24 cellular contexts compared by ENCODE assay signal in genomic region chrX:13044441-13044840, GRCh38. TPM values are rescaled to one million over a fixed set of nuclear protein-coding genes. Genes with fewer than 3 reads are reported as not detected.
DNase-seq lines count a peak whose midpoint lies in the region; ATAC-seq, FAIRE-seq and TF ChIP-seq lines count a peak whose summit lies in the region.
"Had no signal": no experiment of that assay in that cellular context is flagged by ENCODE, and none has a peak within 500 bp of the region (broad histone marks: within the 10 kb centered on the region; RNA-seq: fewer than 3 reads in every experiment).

FAM9C (minus strand) TSS chrX:13044620; CDS start chrX:13043789, 831 bp downstream.

- no peak within 1 kb of the TSS for H3K4me3 Mint-ChIP-seq in WTC11
- H3K4me3 Mint-ChIP-seq: CD14-positive monocyte; CD8-positive, alpha-beta T cell; HFFc6 had no signal

- H2BK120ac ChIP-seq in neuronal stem cell (ENCODE audit: low read depth, low read length) = no peak within 1 kb of the TSS

- no peaks in the 10 kb centered on the region for H3K79me1 ChIP-seq in neuronal stem cell (ENCODE audit: low read depth, low read length)

- H3K9me3 ChIP-seq in SK-N-SH (no peaks in the 10 kb centered on the region), neuronal stem cell (replicated peaks in 1 of 2; ENCODE audit: control insufficient read depth in 2 of 2, insufficient read depth in 1 of 2, low read depth in 1 of 2, low read length in 2 of 2) (no peaks in the 10 kb centered on the region), kidney (ENCODE audit: control insufficient read depth in 1 of 2, low read length in 2 of 2) (no peaks in the 10 kb centered on the region)

- no peaks in the 10 kb centered on the region for H3K36me3 Mint-ChIP-seq in WTC11
- H3K36me3 Mint-ChIP-seq: CD14-positive monocyte; CD8-positive, alpha-beta T cell had no signal

- H3K79me2 ChIP-seq in SK-N-SH (ENCODE audit: insufficient read depth) = no peaks in the 10 kb centered on the region

- ATAC-seq in SK-N-SH treated with all-trans-retinoic acid at 6 μM for 48 hours = no peak
- no peak for ATAC-seq in WTC11
- ATAC-seq: CD8-positive, alpha-beta T cell had no signal

- no peak within 1 kb of the TSS for H2BK15ac ChIP-seq in neuronal stem cell (ENCODE audit: low read length)

- no peaks in the 10 kb centered on the region for H4K20me1 ChIP-seq in SK-N-SH (ENCODE audit: insufficient read depth)

- H2AK5ac ChIP-seq in neuronal stem cell (ENCODE audit: low read depth, low read length) = peak within 1 kb of the TSS; percentile 70

- H2AFZ ChIP-seq in SK-N-SH (ENCODE audit: low read depth) (no peak within 1 kb of the TSS), neuronal stem cell (ENCODE audit: low read length) (peak within 1 kb of the TSS; percentile 17)

- H3K27me3 Mint-ChIP-seq in WTC11 (ENCODE audit: low read depth) = no peaks in the 10 kb centered on the region

- H3K27ac Mint-ChIP-seq in WTC11 = no peak within 1 kb of the TSS
- H3K27ac Mint-ChIP-seq: CD8-positive, alpha-beta T cell; HFFc6 had no signal

- H3F3A ChIP-seq in SK-N-SH (replicated peaks; ENCODE audit: insufficient read depth) = peaks cover 8% of the 10 kb centered on the region

- FAIRE-seq in kidney (lab: Jason Lieb, UNC) = no peak
- FAIRE-seq: D721Med, G401.6, GM12891, H1 had no signal

- H3K4ac ChIP-seq in neuronal stem cell (ENCODE audit: low read length) = no peak within 1 kb of the TSS

- no peak for TF ChIP-seq CTCF in SK-N-SH (IDR thresholded peaks at IDR 0.05)
- TF ChIP-seq CTCF in HL-60 (IDR thresholded peaks at IDR 0.05; ENCODE audit: insufficient read depth, low read length) = no peak
- no peak for TF ChIP-seq CTCF in WTC11 (IDR thresholded peaks at IDR 0.05)
- TF ChIP-seq CTCF in kidney (IDR thresholded peaks at IDR 0.05; ENCODE audit: borderline replicate concordance, extremely low read depth, insufficient read depth) = no peak

- peaks cover 8% of the 10 kb centered on the region for H3K4me1 Mint-ChIP-seq in WTC11

- no peak within 1 kb of the TSS for H3K14ac ChIP-seq in neuronal stem cell (ENCODE audit: low read length)

- peak within 1 kb of the TSS; percentile 48 for H3K18ac ChIP-seq in neuronal stem cell (ENCODE audit: low read length)

- H3K4me3 ChIP-seq in SK-N-SH (ENCODE audit: low read depth in 2 of 2, low read length in 1 of 2) = no peak within 1 kb of the TSS
- no peak within 1 kb of the TSS for H3K4me3 ChIP-seq in HL-60 (replicated peaks; ENCODE audit: insufficient read depth, low read length)
- H3K4me3 ChIP-seq in neuronal stem cell (ENCODE audit: low read length in 2 of 2) = no peak within 1 kb of the TSS
- H3K4me3 ChIP-seq in kidney (ENCODE audit: low read length in 2 of 2) = no peak within 1 kb of the TSS

- POLR2A ChIA-PET in SK-N-SH (lab: Yijun Ruan, JAX) = no interaction called here
- POLR2A ChIA-PET in WTC11 (lab: Charles Lee) = no interaction called here

- no peak within 1 kb of the TSS for H3K9ac ChIP-seq in SK-N-SH
- no peak within 1 kb of the TSS for H3K9ac ChIP-seq in neuronal stem cell (ENCODE audit: low read depth, low read length, poor library complexity)
- H3K9ac ChIP-seq in kidney (ENCODE audit: low read length in 2 of 2) = no peak within 1 kb of the TSS

- no peak within 1 kb of the TSS for H3K27ac ChIP-seq in SK-N-SH (ENCODE audit: low read depth in 2 of 2, low read length in 1 of 2)
- peak within 1 kb of the TSS; percentile 64; the same call in 1 of the 2 replicates for H3K27ac ChIP-seq in HL-60 (replicated peaks)
- no peak within 1 kb of the TSS for H3K27ac ChIP-seq in neuronal stem cell (replicated peaks; ENCODE audit: low read length)
- H3K27ac ChIP-seq in kidney (ENCODE audit: low read depth in 2 of 2, low read length in 2 of 2) = no peak within 1 kb of the TSS
- H3K27ac ChIP-seq: 22Rv1 had no signal

- intact Hi-C loops in kidney (cut with DNase I) (no loop called here), head of caudate nucleus (cut with DNase I) (no loop called here)

- H2BK5ac ChIP-seq in neuronal stem cell (ENCODE audit: low read length) = no peak within 1 kb of the TSS

- H3K4me2 ChIP-seq in SK-N-SH (no peak within 1 kb of the TSS), neuronal stem cell (ENCODE audit: insufficient read depth, low read length, poor library complexity, severe bottlenecking) (no peak within 1 kb of the TSS)

- TF ChIP-seq RAD21 in SK-N-SH (IDR thresholded peaks at IDR 0.05; ENCODE audit: low read length) = no peak

- H3K23ac ChIP-seq in neuronal stem cell (ENCODE audit: low read depth, low read length, poor library complexity) = no peak within 1 kb of the TSS

- H4K8ac ChIP-seq in neuronal stem cell (ENCODE audit: low read depth, low read length) = peak within 1 kb of the TSS; percentile 43

- DNase-seq in SK-N-SH = peak; percentile 12
- DNase-seq in HL-60 (ENCODE audit: low read depth in 1 of 2, low spot score in 1 of 2) = no peak
- no peak for DNase-seq in WTC11 (ENCODE audit: low spot score)
- no peak for DNase-seq in neuronal stem cell (ENCODE audit: low spot score)
- no peak for DNase-seq in kidney
- DNase-seq in activated CD8-positive, alpha-beta memory T cell treated with anti-CD3 and anti-CD28 coated beads for 24 hours = no peak
- no peak for DNase-seq in head of caudate nucleus
- DNase-seq: CD8-positive, alpha-beta T cell; COR-L47; DMS153; DMS79 treated with DMSO at 0.1 percent for 48 hours; EL; HCEC 1CT; HFFc6 had no signal

- H3K4me1 ChIP-seq in SK-N-SH (ENCODE audit: control insufficient read depth in 1 of 2, insufficient read depth in 2 of 2, low read depth in 1 of 2, low read length in 1 of 2) = peaks cover 0 to 7% of the 10 kb centered on the region in 2 experiments; a peak in 1 of 4 replicates
- no peaks in the 10 kb centered on the region for H3K4me1 ChIP-seq in neuronal stem cell (ENCODE audit: control insufficient read depth in 2 of 2, insufficient read depth in 1 of 2, low read depth in 1 of 2, low read length in 2 of 2)
- H3K4me1 ChIP-seq in kidney (ENCODE audit: control insufficient read depth in 1 of 2, insufficient read depth in 1 of 2, low read depth in 1 of 2, low read length in 2 of 2) = peaks cover 0 to 8% of the 10 kb centered on the region in 2 donors

- H3K27me3 ChIP-seq in SK-N-SH (ENCODE audit: insufficient read depth) = no peaks in the 10 kb centered on the region
- no peaks in the 10 kb centered on the region for H3K27me3 ChIP-seq in HL-60 (ENCODE audit: insufficient read depth, poor library complexity, severe bottlenecking)
- H3K27me3 ChIP-seq in neuronal stem cell (ENCODE audit: control insufficient read depth in 3 of 3, insufficient read depth in 3 of 3, low read depth in 1 of 3, low read length in 3 of 3) = no peaks in the 10 kb centered on the region

- H2BK12ac ChIP-seq in neuronal stem cell (ENCODE audit: low read length) = no peak within 1 kb of the TSS

- H3K36me3 ChIP-seq in SK-N-SH (replicated peaks in 1 of 2; ENCODE audit: control insufficient read depth in 1 of 2, insufficient read depth in 2 of 2, low read length in 1 of 2) (no peaks in the 10 kb centered on the region), neuronal stem cell (replicated peaks in 1 of 2; ENCODE audit: control insufficient read depth in 2 of 2, insufficient read depth in 2 of 2, low read length in 2 of 2) (no peaks in the 10 kb centered on the region), kidney (ENCODE audit: control insufficient read depth in 1 of 2, insufficient read depth in 2 of 2, low read length in 2 of 2) (no peaks in the 10 kb centered on the region)

- CTCF ChIA-PET in SK-N-SH (lab: Yijun Ruan, JAX) (no interaction called here), WTC11 (lab: Charles Lee) (interaction anchor here (1.5 kb wide), 1 partner anchor 14 kb away, joined by 4 read pairs; no protein-coding TSS in a partner anchor)

- H3K9me3 Mint-ChIP-seq in WTC11 = no peaks in the 10 kb centered on the region
- H3K9me3 Mint-ChIP-seq: CD8-positive, alpha-beta T cell; HFFc6 had no signal

- H3K9me2 ChIP-seq in SK-N-SH = no peaks in the 10 kb centered on the region

- no peak within 1 kb of the TSS for H4K91ac ChIP-seq in neuronal stem cell (ENCODE audit: low read depth, low read length, poor library complexity)

- TF ChIP-seq EP300 in SK-N-SH (IDR thresholded peaks at IDR 0.05; ENCODE audit: borderline replicate concordance in 1 of 2, low read depth in 1 of 2, low read length in 1 of 2) = no peak

- WGBS in SK-N-SH (ENCODE audit: low lambda C conversion rate) = no CpG with 5 or more reads among the region's 21 CpGs
- WGBS in neuronal stem cell (ENCODE audit: extremely low coverage in 2 of 2, insufficient read length in 2 of 2, insufficient replicate concordance in 1 of 2), 2 donors = no CpG with 5 or more reads among the region's 21 CpGs

TF ChIP-seq in SK-N-SH, 30 proteins besides CTCF, POLR2A, EP300 and RAD21:
- TF ChIP-seq FOSL2 (IDR thresholded peaks at IDR 0.05; ENCODE audit: borderline replicate concordance, low read depth) (no peak), GABPA (IDR thresholded peaks at IDR 0.05; ENCODE audit: low read depth) (no peak), YY1 (IDR thresholded peaks at IDR 0.05; ENCODE audit: low read depth) (no peak)
TF ChIP-seq in SK-N-SH: peak in this region for 0.

TF ChIP-seq in SK-N-SH treated with all-trans-retinoic acid at 6 μM for 48 hours, 23 proteins besides CTCF, POLR2A, EP300 and RAD21 (continues in another document):
- TF ChIP-seq RARB (CRISPR knock-in tag; IDR thresholded peaks at IDR 0.05) (no peak), TOX (CRISPR knock-in tag; IDR thresholded peaks at IDR 0.05; ENCODE audit: borderline replicate concordance) (no peak)

TF ChIP-seq in WTC11, 78 proteins besides CTCF, POLR2A, EP300 and RAD21 (continues in another document):
- TF ChIP-seq NFYB (CRISPR knock-in tag; conservative IDR thresholded peaks at IDR 0.05; ENCODE audit: low read depth) (0 out of 2 replicates have a peak, but pooled peaks have one; percentile 20), SMAD4 (CRISPR knock-in tag; IDR thresholded peaks at IDR 0.05) (no peak)

RNA-seq across cellular contexts. Expression of gene FAM9C, which starts in this region (rescaled TPM):
- polyA plus RNA-seq in SK-N-SH (2012; rRNA removed) (1.9 and 2.6 TPM in 2 replicates), kidney (ENCODE audit: insufficient read depth, low read depth, low replicate concordance) (not detected)
- 2.4 and 2.5 TPM in 2 replicates for polyA plus RNA-seq in SK-N-SH (2012; cell fraction: cytosol; rRNA removed)
- polyA plus RNA-seq in SK-N-SH (2012; cell fraction: nucleus; rRNA removed) = 3.1 and 6.2 TPM in 2 replicates
- total RNA-seq in WTC11 (2021) (0.07 to 0.28 TPM in 2 of 3 replicates, not detected in the other), kidney (not detected)
- polyA plus RNA-seq in neuronal stem cell (2013, experiment 1 of 2) = not detected
- not detected for polyA plus RNA-seq in neuronal stem cell (2013, experiment 2 of 2)
- total RNA-seq: A673; CD8-positive, alpha-beta T cell; H1; HFFc6; HT-29 had no signal
- polyA plus RNA-seq: BJ, CD14-positive monocyte, H1 had no signal
